In the genomic region with DNA sequence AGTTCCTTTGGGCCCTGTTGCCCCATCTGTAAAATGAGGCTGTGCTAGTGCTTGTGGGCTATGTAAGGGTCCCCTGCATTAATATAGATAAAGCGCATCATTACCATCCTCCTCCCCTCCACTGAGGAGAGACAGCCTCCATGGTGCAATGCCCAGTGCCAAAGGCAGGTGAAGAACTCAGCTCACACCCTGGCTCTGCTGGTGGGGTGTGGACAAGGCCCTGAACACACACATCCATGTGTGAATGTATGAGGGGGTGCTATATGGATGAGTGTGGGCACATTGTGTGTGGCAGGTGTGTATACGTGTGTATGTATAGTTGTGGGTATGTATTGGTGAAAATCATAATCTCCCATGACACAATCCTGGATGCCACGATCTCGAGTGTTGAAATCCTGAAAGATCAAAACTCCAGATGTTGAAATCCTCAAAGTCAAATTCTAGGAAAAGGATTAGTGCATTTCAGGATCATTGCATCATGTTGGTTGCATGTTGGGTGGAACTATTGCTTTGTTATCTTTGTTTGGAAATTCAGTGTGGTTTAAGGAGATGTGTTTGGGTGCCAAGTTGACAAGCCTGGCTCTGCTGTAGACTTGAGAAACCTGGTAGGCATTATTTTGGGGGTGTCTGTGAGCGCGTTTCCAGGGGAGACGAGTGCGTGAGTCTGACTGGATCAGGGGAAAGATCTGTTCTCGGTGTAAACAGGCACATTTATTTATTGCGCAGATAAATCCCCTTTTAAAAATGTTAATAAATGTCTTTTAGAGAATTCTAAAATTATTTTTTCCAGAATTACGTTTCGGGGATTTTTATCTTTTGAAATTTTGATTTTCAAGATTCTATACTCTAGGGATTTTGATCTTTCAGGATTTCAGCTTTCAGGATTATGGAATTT, we compare ENCODE assay signal across 15 cellular contexts. TPM values are rescaled to one million over a fixed set of nuclear protein-coding genes. Genes with fewer than 3 reads are reported as not detected.
DNase-seq lines count a peak whose midpoint lies in the region; ATAC-seq and TF ChIP-seq lines count a peak whose summit lies in the region.
"Had no signal": no experiment of that assay in that cellular context is flagged by ENCODE, and none has a peak within 500 bp of the region (broad histone marks: within the 10 kb centered on the region; RNA-seq: fewer than 3 reads in every experiment).

No MANE protein-coding gene starts in this region.

- intact Hi-C loops in IMR-90 (cut with micrococcal nuclease): no loop called here

- no peak overlapping the region for H2BK20ac ChIP-seq in IMR-90 (ENCODE audit: low read depth, low read length)

- no peak overlapping the region for H2AK5ac ChIP-seq in IMR-90 (ENCODE audit: low read depth, low read length)

- no peak for TF ChIP-seq POLR2A in IMR-90 (IDR thresholded peaks at IDR 0.05; ENCODE audit: low read depth, low read length)

- no peaks in the 10 kb centered on the region for H3K9me3 Mint-ChIP-seq in brain
- H3K9me3 Mint-ChIP-seq: IgD-negative memory B cell, natural killer cell had no signal

- H3K27me3 ChIP-seq in IMR-90 (ENCODE audit: control insufficient read depth, insufficient read depth, low read length) (peaks cover 21% of the 10 kb centered on the region), H7 (ENCODE audit: control insufficient read depth, insufficient read depth, low read length) (no peaks in the 10 kb centered on the region)

- CTCF ChIA-PET in IMR-90 (lab: Yijun Ruan, JAX): no interaction called here

- H3K4me1 Mint-ChIP-seq in brain: peaks cover 39% of the 10 kb centered on the region
- H3K4me1 Mint-ChIP-seq: natural killer cell had no signal

- no TSS peak for BruUV-seq in IMR-90 (replicated peaks; lab: Mats Ljungman, UMichigan)

- H2AK9ac ChIP-seq in IMR-90 (replicated peaks; ENCODE audit: low read depth, low read length, poor library complexity): no peak overlapping the region

- H3K4me3 ChIP-seq in AG10803 (ENCODE audit: low read length) (peak overlapping the region; percentile 4), IMR-90 (ENCODE audit: insufficient read depth, low read depth, low read length) (no peak overlapping the region), H7 (ENCODE audit: insufficient read depth, low read depth, low read length) (no peak overlapping the region)
- H3K4me3 ChIP-seq: left lung, stomach had no signal

- H3K4me3 Mint-ChIP-seq in brain: peak overlapping the region; percentile 37 to 68 (median 61)
- H3K4me3 Mint-ChIP-seq: CD4-positive, CD25-positive, alpha-beta regulatory T cell; IgD-negative memory B cell; natural killer cell had no signal

- no peak overlapping the region for H4K91ac ChIP-seq in IMR-90 (ENCODE audit: insufficient read depth, low read depth, low read length)

- no peaks in the 10 kb centered on the region for H3K9me3 ChIP-seq in IMR-90 (ENCODE audit: control insufficient read depth, insufficient read depth, low read length)
- H3K9me3 ChIP-seq: left lung, stomach had no signal

- H2AFZ ChIP-seq in IMR-90 (replicated peaks; ENCODE audit: low read length, poor library complexity): no peak overlapping the region

- no peaks in the 10 kb centered on the region for H3K27me3 Mint-ChIP-seq in brain

- in situ Hi-C loops in IMR-90 (cut with MboI; ENCODE audit: low sequenced_read_pairs): no loop called here

- no peak overlapping the region for H4K8ac ChIP-seq in IMR-90 (ENCODE audit: low read depth in 2 of 2, low read length in 2 of 2)

- no peak overlapping the region for H4K5ac ChIP-seq in IMR-90 (ENCODE audit: low read depth, low read length)

- no peak overlapping the region for H3K4me2 ChIP-seq in IMR-90 (ENCODE audit: low read depth, low read length)

- no peak overlapping the region for H3K56ac ChIP-seq in IMR-90 (ENCODE audit: extremely low read depth, insufficient read depth, low read length)

- no peaks in the 10 kb centered on the region for H4K20me1 ChIP-seq in IMR-90 (ENCODE audit: insufficient read depth, low read length)

- peak; percentile 92 for DNase-seq in AG10803 (ENCODE audit: low read depth)
- peak; percentile 50 for DNase-seq in IMR-90
- DNase-seq in iris pigment epithelial cell (ENCODE audit: low read depth): peak; percentile 34
- no peak for DNase-seq in D341Med (ENCODE audit: low spot score)
- no peak for DNase-seq in H7
- DNase-seq: activated T-cell treated with anti-CD3 and anti-CD28 coated beads, Interleukin-2, amount 50 U/mL, for 1 hour; amniotic stem cell; natural killer cell had no signal

- no peaks in the 10 kb centered on the region for H3K79me1 ChIP-seq in IMR-90 (ENCODE audit: low read depth in 1 of 2, low read length in 2 of 2)

- no peak overlapping the region for H3K14ac ChIP-seq in IMR-90 (replicated peaks; ENCODE audit: low read depth, low read length)

- TF ChIP-seq CTCF in AG10803 (conservative IDR thresholded peaks at IDR 0.05; ENCODE audit: low read length): 0 out of 2 replicates have a peak, but pooled peaks have one; percentile 5
- no peak for TF ChIP-seq CTCF in IMR-90 (conservative IDR thresholded peaks at IDR 0.05; ENCODE audit: low read depth, low read length)
- no peak for TF ChIP-seq CTCF in brain (conservative IDR thresholded peaks at IDR 0.05)

- H3K36me3 Mint-ChIP-seq in brain: no peaks in the 10 kb centered on the region
- H3K36me3 Mint-ChIP-seq: CD4-positive, CD25-positive, alpha-beta regulatory T cell; IgD-negative memory B cell; natural killer cell had no signal

- H3K4ac ChIP-seq in IMR-90 (ENCODE audit: low read depth, low read length): no peak overlapping the region; the same call in 1 of the 2 replicates

- ATAC-seq in IMR-90 (ENCODE audit: low read depth): no peak
- ATAC-seq in HG02678 (IDR thresholded peaks at IDR 0.05; ENCODE audit: unreplicated experiment): no peak
- no peak for ATAC-seq in HG02884 (IDR thresholded peaks at IDR 0.05; ENCODE audit: unreplicated experiment)
- ATAC-seq: natural killer cell had no signal

- no peak overlapping the region for H2BK5ac ChIP-seq in IMR-90 (ENCODE audit: low read depth, low read length, poor library complexity, severe bottlenecking)

- dilution Hi-C loops in IMR-90 (cut with HindIII; ENCODE audit: low sequenced_read_pairs, unreplicated experiment): no loop called here

- H3K18ac ChIP-seq in IMR-90 (ENCODE audit: low read depth, low read length): no peak overlapping the region

- H3K9me1 ChIP-seq in IMR-90 (ENCODE audit: insufficient read depth, low read length): peaks cover 3% of the 10 kb centered on the region; the same call in 1 of the 2 replicates

- H3K27ac ChIP-seq in IMR-90 (ENCODE audit: insufficient read depth, low read length): no peak overlapping the region
- H3K27ac ChIP-seq: left lung, stomach had no signal

- WGBS in IMR-90 (ENCODE audit: extremely low coverage in 2 of 2, insufficient read length in 1 of 2), 2 experiments: no CpG with 5 or more reads among the region's 12 CpGs

- no peaks in the 10 kb centered on the region for H3K36me3 ChIP-seq in IMR-90 (ENCODE audit: control insufficient read depth, insufficient read depth, low read length)
- H3K36me3 ChIP-seq in H7 (replicated peaks; ENCODE audit: control insufficient read depth, insufficient read depth, low read length): no peaks in the 10 kb centered on the region
- H3K36me3 ChIP-seq: left lung, stomach had no signal

- H3K23ac ChIP-seq in IMR-90 (ENCODE audit: low read depth, low read length): no peak overlapping the region

- no peak overlapping the region for H2BK15ac ChIP-seq in IMR-90 (ENCODE audit: low read depth, low read length)

- POLR2A ChIA-PET in IMR-90 (lab: Charles Lee; ENCODE audit: unreplicated experiment): no interaction called here

- H3K4me1 ChIP-seq in IMR-90 (ENCODE audit: control insufficient read depth, insufficient read depth, low read length): peaks cover 2% of the 10 kb centered on the region; the same call in 1 of the 2 replicates
- H3K4me1 ChIP-seq: left lung had no signal

- no peak overlapping the region for H2BK120ac ChIP-seq in IMR-90 (ENCODE audit: low read depth, low read length)

- no peak overlapping the region for H3K9ac ChIP-seq in IMR-90 (ENCODE audit: low read depth, low read length)

- TF ChIP-seq RAD21 in IMR-90 (IDR thresholded peaks at IDR 0.05; ENCODE audit: low read length): no peak

- H3K27ac Mint-ChIP-seq in brain: peak overlapping the region in 4 of 5 experiments; percentile 50 to 85 (median 58)
- H3K27ac Mint-ChIP-seq: CD4-positive, CD25-positive, alpha-beta regulatory T cell; IgD-negative memory B cell; natural killer cell had no signal

TF ChIP-seq in IMR-90, 13 proteins besides CTCF, POLR2A, EP300 and RAD21:
- TF ChIP-seq MAZ (IDR thresholded peaks at IDR 0.05; ENCODE audit: borderline replicate concordance, low read depth, low read length) (no peak), CEBPB (IDR thresholded peaks at IDR 0.05; ENCODE audit: low read depth, low read length) (peak; percentile 86)

RNA-seq across cellular contexts. Expression of gene SEC61A1, which starts 42.0 kb away (rescaled TPM):
- total RNA-seq in IMR-90 (2012; rRNA removed): 478 and 487 TPM in 2 replicates
- polyA plus RNA-seq in IMR-90 (2012; rRNA removed): 347 and 377 TPM in 2 replicates
- polyA plus RNA-seq in IMR-90 (2012; cell fraction: cytosol; rRNA removed): 212 and 332 TPM in 2 replicates
- 308 and 317 TPM in 2 replicates for polyA plus RNA-seq in IMR-90 (2012; cell fraction: nucleus; rRNA removed; ENCODE audit: low replicate concordance)
- 169 TPM for polyA plus RNA-seq in brain (ENCODE audit: insufficient read depth, low read depth, low replicate concordance)
- 88.9 and 121 TPM in 2 replicates for total RNA-seq in H7 (2014; rRNA removed; shearing (Covaris generic))

Comparison
In these comparisons a context has a peak if more than half of its experiments do, and no peak if none do; other contexts are left out.
1. DNase-seq: peak in AG10803 (single experiment), IMR-90 (single experiment) and iris pigment epithelial cell (single experiment); none in D341Med (single experiment) and H7 (single experiment).